Comparison of ENCODE assay signal across 20 cellular contexts in genomic region chr3:172333692-172334457, GRCh38.
DNase-seq lines count a peak whose midpoint lies in the region; ATAC-seq and TF ChIP-seq lines count a peak whose summit lies in the region.
"Had no signal": no experiment of that assay in that cellular context is flagged by ENCODE, and none has a peak within 500 bp of the region (broad histone marks: within the 10 kb centered on the region; RNA-seq: fewer than 3 reads in every experiment).

No MANE protein-coding gene starts in this region.

- no peaks in the 10 kb centered on the region for H3K9me2 ChIP-seq in DOHH2 (replicated peaks; ENCODE audit: control insufficient read depth, low read length)

- H3K4me2 ChIP-seq in DOHH2 (ENCODE audit: low read length): no peak overlapping the region

- no peak for DNase-seq in AG09309 (ENCODE audit: low read depth)
- DNase-seq in WTC11 (ENCODE audit: low spot score): no peak
- no peak for DNase-seq in kidney epithelial cell (ENCODE audit: low read depth)
- DNase-seq in GDM1 (lab: John Stamatoyannopoulos, UW): no peak
- DNase-seq in SJCRH30: no peak
- DNase-seq: activated CD4-positive, CD25-positive, alpha-beta regulatory T cell treated with anti-CD3 and anti-CD28 coated beads, Interleukin-2, amount 50 U/mL, for 72 hours; activated naive CD4-positive, alpha-beta T cell treated with anti-CD3 and anti-CD28 coated beads, Interleukin-2, amount 10 ng/mL, durations not matched to agents 7 days and 5 days; C1 segment of cervical spinal cord; dermis blood vessel endothelial cell; H7; MG63; NCI-H2029; sigmoid colon; stimulated activated CD4-positive, alpha-beta T cell treated with anti-CD3 and anti-CD28 coated beads, Interleukin-4, amount 100 ng/mL, for 1 hour; stimulated activated CD8-positive, alpha-beta memory T cell treated with anti-CD3 and anti-CD28 coated beads, Interleukin-4, amount 100 ng/mL, for 48 hours; T-helper 17 cell had no signal

- H3K4me1 Mint-ChIP-seq in WTC11: no peaks in the 10 kb centered on the region

- H3K4me3 Mint-ChIP-seq in WTC11: no peak overlapping the region
- H3K4me3 Mint-ChIP-seq: activated naive CD4-positive, alpha-beta T cell treated with anti-CD3 and anti-CD28 coated beads, Interleukin-2, amount 10 ng/mL, durations not matched to agents 7 days and 5 days; T-helper 17 cell had no signal

- H3K27me3 ChIP-seq in DOHH2 (ENCODE audit: control insufficient read depth, low read length) (no peaks in the 10 kb centered on the region), kidney epithelial cell (ENCODE audit: control insufficient read depth, insufficient read depth, low read length) (no peaks in the 10 kb centered on the region), SJCRH30 (no peaks in the 10 kb centered on the region)
- H3K27me3 ChIP-seq: MG63, sigmoid colon had no signal

- no peaks in the 10 kb centered on the region for H4K20me1 ChIP-seq in DOHH2 (ENCODE audit: control insufficient read depth, insufficient read depth, low read depth, low read length)

- no peaks in the 10 kb centered on the region for H3K27me3 Mint-ChIP-seq in WTC11 (ENCODE audit: low read depth)
- H3K27me3 Mint-ChIP-seq: activated naive CD4-positive, alpha-beta T cell treated with anti-CD3 and anti-CD28 coated beads, Interleukin-2, amount 10 ng/mL, durations not matched to agents 7 days and 5 days; T-helper 17 cell had no signal

- H3F3A ChIP-seq in DOHH2 (ENCODE audit: control insufficient read depth, insufficient read depth): no peaks in the 10 kb centered on the region

- H3K9me3 Mint-ChIP-seq in WTC11: no peaks in the 10 kb centered on the region
- H3K9me3 Mint-ChIP-seq: activated naive CD4-positive, alpha-beta T cell treated with anti-CD3 and anti-CD28 coated beads, Interleukin-2, amount 10 ng/mL, durations not matched to agents 7 days and 5 days had no signal

- no peaks in the 10 kb centered on the region for H3K79me2 ChIP-seq in DOHH2 (ENCODE audit: control insufficient read depth, low read length)

- ATAC-seq in WTC11: no peak
- ATAC-seq in GM21367 (IDR thresholded peaks at IDR 0.05; ENCODE audit: unreplicated experiment): no peak
- ATAC-seq in HG02798 (IDR thresholded peaks at IDR 0.05; ENCODE audit: poor library complexity, unreplicated experiment): no peak
- ATAC-seq: T-helper 17 cell had no signal

- no peaks in the 10 kb centered on the region for H3K9me3 ChIP-seq in DOHH2 (ENCODE audit: control insufficient read depth, insufficient read depth, low read length)
- H3K9me3 ChIP-seq in SJCRH30 (replicated peaks): no peaks in the 10 kb centered on the region
- H3K9me3 ChIP-seq: MG63, sigmoid colon had no signal

- peak; percentile 26 for TF ChIP-seq CTCF in AG09309 (IDR thresholded peaks at IDR 0.05; ENCODE audit: control insufficient read depth, insufficient read depth, low read depth, low read length, missing control alignments)
- peak; percentile 24 for TF ChIP-seq CTCF in DOHH2 (IDR thresholded peaks at IDR 0.05; ENCODE audit: low read depth, low read length, poor library complexity, severe bottlenecking)
- no peak for TF ChIP-seq CTCF in WTC11 (IDR thresholded peaks at IDR 0.05)
- peak; percentile 13 for TF ChIP-seq CTCF in kidney epithelial cell (IDR thresholded peaks at IDR 0.05; ENCODE audit: insufficient read depth, low read length, poor library complexity, severe bottlenecking)

- H3K27ac ChIP-seq in DOHH2 (ENCODE audit: low read depth, low read length): no peak overlapping the region
- no peak overlapping the region for H3K27ac ChIP-seq in SJCRH30

- no peak overlapping the region for H3K4me3 ChIP-seq in AG09309 (ENCODE audit: control insufficient read depth, low read depth, low read length)
- no peak overlapping the region for H3K4me3 ChIP-seq in DOHH2 (ENCODE audit: low read length)
- H3K4me3 ChIP-seq in kidney epithelial cell (ENCODE audit: low read depth, low read length): no peak overlapping the region
- no peak overlapping the region for H3K4me3 ChIP-seq in SJCRH30
- H3K4me3 ChIP-seq: lung, MG63, sigmoid colon had no signal

- H3K4me1 ChIP-seq in DOHH2 (ENCODE audit: control insufficient read depth, low read length) (no peaks in the 10 kb centered on the region), SJCRH30 (no peaks in the 10 kb centered on the region)

- H3K36me3 Mint-ChIP-seq in WTC11: peaks cover 55% of the 10 kb centered on the region

- CTCF ChIA-PET in WTC11 (lab: Charles Lee): interaction anchor here (0.6 to 2.2 kb wide), 15 partner anchors 8 to 1044 kb away, joined by 3 to 41 read pairs (median 3); no protein-coding TSS in a partner anchor

- POLR2A ChIA-PET in WTC11 (lab: Charles Lee): no interaction called here

- H3K27ac Mint-ChIP-seq in WTC11: peak overlapping the region; percentile 93
- H3K27ac Mint-ChIP-seq: activated naive CD4-positive, alpha-beta T cell treated with anti-CD3 and anti-CD28 coated beads, Interleukin-2, amount 10 ng/mL, durations not matched to agents 7 days and 5 days; T-helper 17 cell had no signal

- H3K36me3 ChIP-seq in DOHH2 (ENCODE audit: control insufficient read depth, low read length): no peaks in the 10 kb centered on the region
- H3K36me3 ChIP-seq in kidney epithelial cell (ENCODE audit: control insufficient read depth, insufficient read depth, low read length): peaks cover 2% of the 10 kb centered on the region
- H3K36me3 ChIP-seq in SJCRH30: peaks cover 69% of the 10 kb centered on the region

TF ChIP-seq in WTC11, 78 proteins besides CTCF, POLR2A, EP300 and RAD21 (continues in another document):
- TF ChIP-seq, protein P1, sequence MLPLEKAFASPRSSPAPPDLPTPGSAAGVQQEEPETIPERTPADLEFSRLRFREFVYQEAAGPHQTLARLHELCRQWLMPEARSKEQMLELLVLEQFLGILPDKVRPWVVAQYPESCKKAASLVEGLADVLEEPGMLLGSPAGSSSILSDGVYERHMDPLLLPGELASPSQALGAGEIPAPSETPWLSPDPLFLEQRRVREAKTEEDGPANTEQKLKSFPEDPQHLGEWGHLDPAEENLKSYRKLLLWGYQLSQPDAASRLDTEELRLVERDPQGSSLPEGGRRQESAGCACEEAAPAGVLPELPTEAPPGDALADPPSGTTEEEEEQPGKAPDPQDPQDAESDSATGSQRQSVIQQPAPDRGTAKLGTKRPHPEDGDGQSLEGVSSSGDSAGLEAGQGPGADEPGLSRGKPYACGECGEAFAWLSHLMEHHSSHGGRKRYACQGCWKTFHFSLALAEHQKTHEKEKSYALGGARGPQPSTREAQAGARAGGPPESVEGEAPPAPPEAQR (CRISPR knock-in tag; IDR thresholded peaks at IDR 0.05): no peak
- TF ChIP-seq ZNF232 (CRISPR knock-in tag; IDR thresholded peaks at IDR 0.05) (no peak), NFYB (CRISPR knock-in tag; conservative IDR thresholded peaks at IDR 0.05; ENCODE audit: low read depth) (no peak), GTF2I (CRISPR knock-in tag; conservative IDR thresholded peaks at IDR 0.05) (no peak), FOXP1 (CRISPR knock-in tag; IDR thresholded peaks at IDR 0.05; ENCODE audit: borderline replicate concordance) (no peak), STAT6 (CRISPR knock-in tag; conservative IDR thresholded peaks at IDR 0.05; ENCODE audit: low read depth) (no peak), ZMAT4 (CRISPR knock-in tag; IDR thresholded peaks at IDR 0.05) (no peak), GABPB1 (CRISPR knock-in tag; IDR thresholded peaks at IDR 0.05) (no peak), FOXJ3 (CRISPR knock-in tag; IDR thresholded peaks at IDR 0.05; ENCODE audit: borderline replicate concordance) (no peak), SMAD3 (CRISPR knock-in tag; IDR thresholded peaks at IDR 0.05; ENCODE audit: borderline replicate concordance) (no peak)
- TF ChIP-seq, protein P2, sequence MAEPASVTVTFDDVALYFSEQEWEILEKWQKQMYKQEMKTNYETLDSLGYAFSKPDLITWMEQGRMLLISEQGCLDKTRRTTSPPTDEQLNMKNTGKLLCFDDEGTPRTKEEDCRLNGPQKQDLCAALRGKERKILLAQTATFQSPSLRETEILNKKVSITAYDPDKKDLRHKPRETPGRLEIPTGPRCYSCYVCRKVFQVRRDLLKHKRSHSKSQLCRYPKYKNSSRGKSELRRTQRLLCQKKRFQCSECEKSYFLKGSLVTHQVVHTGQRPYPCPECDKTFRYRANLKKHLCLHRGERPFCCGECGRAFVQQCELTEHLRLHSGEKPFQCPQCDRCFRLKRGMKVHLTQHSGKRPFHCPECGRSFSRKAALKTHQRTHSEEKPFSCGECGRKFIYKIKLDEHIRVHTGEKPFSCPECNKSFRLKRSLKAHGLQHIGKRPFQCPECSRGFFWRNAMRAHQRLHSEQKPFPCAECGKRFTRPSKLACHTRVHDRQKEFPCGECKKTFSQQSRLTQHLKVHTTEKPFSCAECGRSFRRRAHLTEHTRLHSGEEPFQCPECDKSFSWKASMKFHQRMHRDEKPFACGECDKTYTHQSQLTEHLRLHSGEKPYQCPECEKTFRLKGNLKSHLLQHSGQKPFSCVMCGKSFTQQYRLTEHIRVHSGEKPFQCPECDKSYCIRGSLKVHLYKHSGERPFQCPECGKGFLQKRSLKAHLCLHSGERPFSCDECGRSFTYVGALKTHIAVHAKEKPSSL (CRISPR knock-in tag; conservative IDR thresholded peaks at IDR 0.05): no peak
